Comparison of ENCODE assay signal across 1 cellular context in the genomic region with DNA sequence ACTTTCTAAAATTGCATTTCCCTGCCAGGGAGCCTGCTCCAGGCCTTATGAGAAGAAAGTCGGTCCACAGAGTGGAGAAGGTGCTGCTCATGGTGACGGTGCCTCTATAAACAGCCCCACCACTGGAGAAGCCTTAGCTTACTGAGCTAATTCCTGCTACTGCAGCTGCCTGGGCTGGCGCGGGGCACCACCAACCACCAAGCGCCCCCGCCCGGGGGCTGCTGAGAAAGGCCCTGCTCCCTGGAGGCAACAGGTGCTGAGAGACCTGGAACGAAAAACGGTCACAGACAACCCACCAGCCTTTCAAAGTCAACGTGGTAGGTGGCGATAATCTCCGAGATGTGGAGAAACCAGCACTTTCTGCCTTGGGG.
TF ChIP-seq lines count a peak whose summit lies in the region.

No MANE protein-coding gene starts in this region.

TF ChIP-seq in K562, 482 proteins besides CTCF, POLR2A, EP300 and RAD21 (continues in another document):
- TF ChIP-seq ZFX (CRISPR knock-in tag; IDR thresholded peaks at IDR 0.05) (no peak), GTF2F1 (IDR thresholded peaks at IDR 0.05; ENCODE audit: low read depth, low read length) (no peak), ZNF830 (CRISPR knock-in tag; IDR thresholded peaks at IDR 0.05) (no peak), TCFL5 (CRISPR knock-in tag; conservative IDR thresholded peaks at IDR 0.05) (no peak), ZBTB7A (IDR thresholded peaks at IDR 0.05; ENCODE audit: borderline replicate concordance, control insufficient read depth, low read depth, low read length) (peak; percentile 62; the same call in 1 of the 2 replicates), PHF8 (IDR thresholded peaks at IDR 0.05; ENCODE audit: borderline replicate concordance, low read length) (no peak), CSDE1 (IDR thresholded peaks at IDR 0.05) (no peak), ARID1B (IDR thresholded peaks at IDR 0.05) (peak; percentile 45), CEBPG (CRISPR knock-in tag; IDR thresholded peaks at IDR 0.05) (no peak), CEBPG (tag; conservative IDR thresholded peaks at IDR 0.05 in 1 of 2, IDR thresholded peaks at IDR 0.05 in 1 of 2) (no peak), CBFA2T3 (IDR thresholded peaks at IDR 0.05) (peak; percentile 50), OTX1 (CRISPR knock-in tag; IDR thresholded peaks at IDR 0.05) (no peak), HMGN3 (IDR thresholded peaks at IDR 0.05; ENCODE audit: borderline replicate concordance, extremely low read depth, insufficient read length, low read depth, low read length) (no peak), KAT2B (IDR thresholded peaks at IDR 0.05; ENCODE audit: low read depth, low read length) (no peak), IRF2 (CRISPR knock-in tag; IDR thresholded peaks at IDR 0.05) (no peak), BRD4 (IDR thresholded peaks at IDR 0.05) (no peak), SP2 (IDR thresholded peaks at IDR 0.05; ENCODE audit: extremely low read depth, low read depth, low read length, poor library complexity, severe bottlenecking) (no peak), SMARCA4 (IDR thresholded peaks at IDR 0.05) (0 out of 2 replicates have a peak, but pooled peaks have one; percentile 18), MBD2 (IDR thresholded peaks at IDR 0.05; ENCODE audit: borderline replicate concordance, low read depth) (no peak), PHB2 (IDR thresholded peaks at IDR 0.05; ENCODE audit: low read depth) (no peak), ATF7 (IDR thresholded peaks at IDR 0.05) (no peak), TCF3 (CRISPR knock-in tag; IDR thresholded peaks at IDR 0.05) (no peak; the same call in 1 of the 2 replicates), BCL6 (CRISPR knock-in tag; IDR thresholded peaks at IDR 0.05) (no peak), ZNF696 (CRISPR knock-in tag; conservative IDR thresholded peaks at IDR 0.05) (no peak), BHLHE40 (IDR thresholded peaks at IDR 0.05; ENCODE audit: low read length) (no peak), ZNF444 (CRISPR knock-in tag; IDR thresholded peaks at IDR 0.05) (no peak), ZFP36 (IDR thresholded peaks at IDR 0.05; ENCODE audit: low read depth, low read length, partially characterized antibody) (no peak), ZNF23 (CRISPR knock-in tag; IDR thresholded peaks at IDR 0.05) (no peak), ZNF175 (CRISPR knock-in tag; IDR thresholded peaks at IDR 0.05; ENCODE audit: low read depth) (no peak), ZC3H4 (CRISPR knock-in tag; IDR thresholded peaks at IDR 0.05; ENCODE audit: borderline replicate concordance) (no peak), TCF7L2 (IDR thresholded peaks at IDR 0.05; ENCODE audit: low read depth, low read length) (no peak), FOXK2 (conservative IDR thresholded peaks at IDR 0.05 in 1 of 2, IDR thresholded peaks at IDR 0.05 in 1 of 2; ENCODE audit: low read depth in 2 of 2) (no peak), DDX20 (tag; IDR thresholded peaks at IDR 0.05; ENCODE audit: low read depth) (no peak), NCOR1 (IDR thresholded peaks at IDR 0.05) (no peak), ZNF232 (CRISPR knock-in tag; IDR thresholded peaks at IDR 0.05) (no peak), ZSCAN29 (IDR thresholded peaks at IDR 0.05) (no peak), BRCA1 (IDR thresholded peaks at IDR 0.05) (no peak), BRCA1 (CRISPR knock-in tag; IDR thresholded peaks at IDR 0.05) (no peak), ZNF41 (CRISPR knock-in tag; conservative IDR thresholded peaks at IDR 0.05) (no peak)
- TF ChIP-seq, protein P1, sequence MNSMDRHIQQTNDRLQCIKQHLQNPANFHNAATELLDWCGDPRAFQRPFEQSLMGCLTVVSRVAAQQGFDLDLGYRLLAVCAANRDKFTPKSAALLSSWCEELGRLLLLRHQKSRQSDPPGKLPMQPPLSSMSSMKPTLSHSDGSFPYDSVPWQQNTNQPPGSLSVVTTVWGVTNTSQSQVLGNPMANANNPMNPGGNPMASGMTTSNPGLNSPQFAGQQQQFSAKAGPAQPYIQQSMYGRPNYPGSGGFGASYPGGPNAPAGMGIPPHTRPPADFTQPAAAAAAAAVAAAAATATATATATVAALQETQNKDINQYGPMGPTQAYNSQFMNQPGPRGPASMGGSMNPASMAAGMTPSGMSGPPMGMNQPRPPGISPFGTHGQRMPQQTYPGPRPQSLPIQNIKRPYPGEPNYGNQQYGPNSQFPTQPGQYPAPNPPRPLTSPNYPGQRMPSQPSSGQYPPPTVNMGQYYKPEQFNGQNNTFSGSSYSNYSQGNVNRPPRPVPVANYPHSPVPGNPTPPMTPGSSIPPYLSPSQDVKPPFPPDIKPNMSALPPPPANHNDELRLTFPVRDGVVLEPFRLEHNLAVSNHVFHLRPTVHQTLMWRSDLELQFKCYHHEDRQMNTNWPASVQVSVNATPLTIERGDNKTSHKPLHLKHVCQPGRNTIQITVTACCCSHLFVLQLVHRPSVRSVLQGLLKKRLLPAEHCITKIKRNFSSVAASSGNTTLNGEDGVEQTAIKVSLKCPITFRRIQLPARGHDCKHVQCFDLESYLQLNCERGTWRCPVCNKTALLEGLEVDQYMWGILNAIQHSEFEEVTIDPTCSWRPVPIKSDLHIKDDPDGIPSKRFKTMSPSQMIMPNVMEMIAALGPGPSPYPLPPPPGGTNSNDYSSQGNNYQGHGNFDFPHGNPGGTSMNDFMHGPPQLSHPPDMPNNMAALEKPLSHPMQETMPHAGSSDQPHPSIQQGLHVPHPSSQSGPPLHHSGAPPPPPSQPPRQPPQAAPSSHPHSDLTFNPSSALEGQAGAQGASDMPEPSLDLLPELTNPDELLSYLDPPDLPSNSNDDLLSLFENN (IDR thresholded peaks at IDR 0.05; ENCODE audit: low read depth in 2 of 2, low read length in 2 of 2): no peak
- TF ChIP-seq, protein P2, sequence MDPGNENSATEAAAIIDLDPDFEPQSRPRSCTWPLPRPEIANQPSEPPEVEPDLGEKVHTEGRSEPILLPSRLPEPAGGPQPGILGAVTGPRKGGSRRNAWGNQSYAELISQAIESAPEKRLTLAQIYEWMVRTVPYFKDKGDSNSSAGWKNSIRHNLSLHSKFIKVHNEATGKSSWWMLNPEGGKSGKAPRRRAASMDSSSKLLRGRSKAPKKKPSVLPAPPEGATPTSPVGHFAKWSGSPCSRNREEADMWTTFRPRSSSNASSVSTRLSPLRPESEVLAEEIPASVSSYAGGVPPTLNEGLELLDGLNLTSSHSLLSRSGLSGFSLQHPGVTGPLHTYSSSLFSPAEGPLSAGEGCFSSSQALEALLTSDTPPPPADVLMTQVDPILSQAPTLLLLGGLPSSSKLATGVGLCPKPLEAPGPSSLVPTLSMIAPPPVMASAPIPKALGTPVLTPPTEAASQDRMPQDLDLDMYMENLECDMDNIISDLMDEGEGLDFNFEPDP (CRISPR knock-in tag; IDR thresholded peaks at IDR 0.05): no peak
- TF ChIP-seq, protein P3, sequence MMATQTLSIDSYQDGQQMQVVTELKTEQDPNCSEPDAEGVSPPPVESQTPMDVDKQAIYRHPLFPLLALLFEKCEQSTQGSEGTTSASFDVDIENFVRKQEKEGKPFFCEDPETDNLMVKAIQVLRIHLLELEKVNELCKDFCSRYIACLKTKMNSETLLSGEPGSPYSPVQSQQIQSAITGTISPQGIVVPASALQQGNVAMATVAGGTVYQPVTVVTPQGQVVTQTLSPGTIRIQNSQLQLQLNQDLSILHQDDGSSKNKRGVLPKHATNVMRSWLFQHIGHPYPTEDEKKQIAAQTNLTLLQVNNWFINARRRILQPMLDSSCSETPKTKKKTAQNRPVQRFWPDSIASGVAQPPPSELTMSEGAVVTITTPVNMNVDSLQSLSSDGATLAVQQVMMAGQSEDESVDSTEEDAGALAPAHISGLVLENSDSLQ (IDR thresholded peaks at IDR 0.05): no peak
- TF ChIP-seq, protein P4, sequence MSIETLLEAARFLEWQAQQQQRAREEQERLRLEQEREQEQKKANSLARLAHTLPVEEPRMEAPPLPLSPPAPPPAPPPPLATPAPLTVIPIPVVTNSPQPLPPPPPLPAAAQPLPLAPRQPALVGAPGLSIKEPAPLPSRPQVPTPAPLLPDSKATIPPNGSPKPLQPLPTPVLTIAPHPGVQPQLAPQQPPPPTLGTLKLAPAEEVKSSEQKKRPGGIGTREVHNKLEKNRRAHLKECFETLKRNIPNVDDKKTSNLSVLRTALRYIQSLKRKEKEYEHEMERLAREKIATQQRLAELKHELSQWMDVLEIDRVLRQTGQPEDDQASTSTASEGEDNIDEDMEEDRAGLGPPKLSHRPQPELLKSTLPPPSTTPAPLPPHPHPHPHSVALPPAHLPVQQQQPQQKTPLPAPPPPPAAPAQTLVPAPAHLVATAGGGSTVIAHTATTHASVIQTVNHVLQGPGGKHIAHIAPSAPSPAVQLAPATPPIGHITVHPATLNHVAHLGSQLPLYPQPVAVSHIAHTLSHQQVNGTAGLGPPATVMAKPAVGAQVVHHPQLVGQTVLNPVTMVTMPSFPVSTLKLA (conservative IDR thresholded peaks at IDR 0.05): 0 out of 4 replicates have a peak, but pooled peaks of 1 of the 2 experiments have one; percentile 12
- TF ChIP-seq, protein P5, sequence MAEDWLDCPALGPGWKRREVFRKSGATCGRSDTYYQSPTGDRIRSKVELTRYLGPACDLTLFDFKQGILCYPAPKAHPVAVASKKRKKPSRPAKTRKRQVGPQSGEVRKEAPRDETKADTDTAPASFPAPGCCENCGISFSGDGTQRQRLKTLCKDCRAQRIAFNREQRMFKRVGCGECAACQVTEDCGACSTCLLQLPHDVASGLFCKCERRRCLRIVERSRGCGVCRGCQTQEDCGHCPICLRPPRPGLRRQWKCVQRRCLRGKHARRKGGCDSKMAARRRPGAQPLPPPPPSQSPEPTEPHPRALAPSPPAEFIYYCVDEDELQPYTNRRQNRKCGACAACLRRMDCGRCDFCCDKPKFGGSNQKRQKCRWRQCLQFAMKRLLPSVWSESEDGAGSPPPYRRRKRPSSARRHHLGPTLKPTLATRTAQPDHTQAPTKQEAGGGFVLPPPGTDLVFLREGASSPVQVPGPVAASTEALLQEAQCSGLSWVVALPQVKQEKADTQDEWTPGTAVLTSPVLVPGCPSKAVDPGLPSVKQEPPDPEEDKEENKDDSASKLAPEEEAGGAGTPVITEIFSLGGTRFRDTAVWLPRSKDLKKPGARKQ (CRISPR knock-in tag; IDR thresholded peaks at IDR 0.05): no peak
- TF ChIP-seq, protein P6, sequence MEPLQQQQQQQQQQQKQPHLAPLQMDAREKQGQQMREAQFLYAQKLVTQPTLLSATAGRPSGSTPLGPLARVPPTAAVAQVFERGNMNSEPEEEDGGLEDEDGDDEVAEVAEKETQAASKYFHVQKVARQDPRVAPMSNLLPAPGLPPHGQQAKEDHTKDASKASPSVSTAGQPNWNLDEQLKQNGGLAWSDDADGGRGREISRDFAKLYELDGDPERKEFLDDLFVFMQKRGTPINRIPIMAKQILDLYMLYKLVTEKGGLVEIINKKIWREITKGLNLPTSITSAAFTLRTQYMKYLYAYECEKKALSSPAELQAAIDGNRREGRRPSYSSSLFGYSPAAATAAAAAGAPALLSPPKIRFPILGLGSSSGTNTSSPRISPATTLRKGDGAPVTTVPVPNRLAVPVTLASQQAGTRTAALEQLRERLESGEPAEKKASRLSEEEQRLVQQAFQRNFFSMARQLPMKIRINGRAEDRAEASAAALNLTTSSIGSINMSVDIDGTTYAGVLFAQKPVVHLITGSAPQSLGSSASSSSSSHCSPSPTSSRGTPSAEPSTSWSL (CRISPR knock-in tag; IDR thresholded peaks at IDR 0.05; ENCODE audit: borderline replicate concordance): no peak
- TF ChIP-seq, protein P7, sequence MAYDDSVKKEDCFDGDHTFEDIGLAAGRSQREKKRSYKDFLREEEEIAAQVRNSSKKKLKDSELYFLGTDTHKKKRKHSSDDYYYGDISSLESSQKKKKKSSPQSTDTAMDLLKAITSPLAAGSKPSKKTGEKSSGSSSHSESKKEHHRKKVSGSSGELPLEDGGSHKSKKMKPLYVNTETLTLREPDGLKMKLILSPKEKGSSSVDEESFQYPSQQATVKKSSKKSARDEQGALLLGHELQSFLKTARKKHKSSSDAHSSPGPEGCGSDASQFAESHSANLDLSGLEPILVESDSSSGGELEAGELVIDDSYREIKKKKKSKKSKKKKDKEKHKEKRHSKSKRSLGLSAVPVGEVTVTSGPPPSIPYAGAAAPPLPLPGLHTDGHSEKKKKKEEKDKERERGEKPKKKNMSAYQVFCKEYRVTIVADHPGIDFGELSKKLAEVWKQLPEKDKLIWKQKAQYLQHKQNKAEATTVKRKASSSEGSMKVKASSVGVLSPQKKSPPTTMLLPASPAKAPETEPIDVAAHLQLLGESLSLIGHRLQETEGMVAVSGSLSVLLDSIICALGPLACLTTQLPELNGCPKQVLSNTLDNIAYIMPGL (CRISPR knock-in tag; IDR thresholded peaks at IDR 0.05): no peak
- TF ChIP-seq, protein P8, sequence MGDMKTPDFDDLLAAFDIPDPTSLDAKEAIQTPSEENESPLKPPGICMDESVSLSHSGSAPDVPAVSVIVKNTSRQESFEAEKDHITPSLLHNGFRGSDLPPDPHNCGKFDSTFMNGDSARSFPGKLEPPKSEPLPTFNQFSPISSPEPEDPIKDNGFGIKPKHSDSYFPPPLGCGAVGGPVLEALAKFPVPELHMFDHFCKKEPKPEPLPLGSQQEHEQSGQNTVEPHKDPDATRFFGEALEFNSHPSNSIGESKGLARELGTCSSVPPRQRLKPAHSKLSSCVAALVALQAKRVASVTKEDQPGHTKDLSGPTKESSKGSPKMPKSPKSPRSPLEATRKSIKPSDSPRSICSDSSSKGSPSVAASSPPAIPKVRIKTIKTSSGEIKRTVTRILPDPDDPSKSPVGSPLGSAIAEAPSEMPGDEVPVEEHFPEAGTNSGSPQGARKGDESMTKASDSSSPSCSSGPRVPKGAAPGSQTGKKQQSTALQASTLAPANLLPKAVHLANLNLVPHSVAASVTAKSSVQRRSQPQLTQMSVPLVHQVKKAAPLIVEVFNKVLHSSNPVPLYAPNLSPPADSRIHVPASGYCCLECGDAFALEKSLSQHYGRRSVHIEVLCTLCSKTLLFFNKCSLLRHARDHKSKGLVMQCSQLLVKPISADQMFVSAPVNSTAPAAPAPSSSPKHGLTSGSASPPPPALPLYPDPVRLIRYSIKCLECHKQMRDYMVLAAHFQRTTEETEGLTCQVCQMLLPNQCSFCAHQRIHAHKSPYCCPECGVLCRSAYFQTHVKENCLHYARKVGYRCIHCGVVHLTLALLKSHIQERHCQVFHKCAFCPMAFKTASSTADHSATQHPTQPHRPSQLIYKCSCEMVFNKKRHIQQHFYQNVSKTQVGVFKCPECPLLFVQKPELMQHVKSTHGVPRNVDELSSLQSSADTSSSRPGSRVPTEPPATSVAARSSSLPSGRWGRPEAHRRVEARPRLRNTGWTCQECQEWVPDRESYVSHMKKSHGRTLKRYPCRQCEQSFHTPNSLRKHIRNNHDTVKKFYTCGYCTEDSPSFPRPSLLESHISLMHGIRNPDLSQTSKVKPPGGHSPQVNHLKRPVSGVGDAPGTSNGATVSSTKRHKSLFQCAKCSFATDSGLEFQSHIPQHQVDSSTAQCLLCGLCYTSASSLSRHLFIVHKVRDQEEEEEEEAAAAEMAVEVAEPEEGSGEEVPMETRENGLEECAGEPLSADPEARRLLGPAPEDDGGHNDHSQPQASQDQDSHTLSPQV (IDR thresholded peaks at IDR 0.05): 0 out of 2 replicates have a peak, but pooled peaks have one; percentile 19
- TF ChIP-seq, protein P9, sequence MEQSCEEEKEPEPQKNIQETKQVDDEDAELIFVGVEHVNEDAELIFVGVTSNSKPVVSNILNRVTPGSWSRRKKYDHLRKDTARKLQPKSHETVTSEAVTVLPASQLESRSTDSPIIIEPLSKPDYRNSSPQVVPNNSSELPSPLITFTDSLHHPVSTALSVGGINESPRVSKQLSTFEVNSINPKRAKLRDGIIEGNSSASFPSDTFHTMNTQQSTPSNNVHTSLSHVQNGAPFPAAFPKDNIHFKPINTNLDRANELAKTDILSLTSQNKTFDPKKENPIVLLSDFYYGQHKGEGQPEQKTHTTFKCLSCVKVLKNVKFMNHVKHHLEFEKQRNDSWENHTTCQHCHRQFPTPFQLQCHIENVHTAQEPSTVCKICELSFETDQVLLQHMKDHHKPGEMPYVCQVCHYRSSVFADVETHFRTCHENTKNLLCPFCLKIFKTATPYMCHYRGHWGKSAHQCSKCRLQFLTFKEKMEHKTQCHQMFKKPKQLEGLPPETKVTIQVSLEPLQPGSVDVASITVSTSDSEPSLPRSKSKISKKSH (CRISPR knock-in tag; IDR thresholded peaks at IDR 0.05): no peak
